1 cellular context compared by ENCODE assay signal in the genomic region with DNA sequence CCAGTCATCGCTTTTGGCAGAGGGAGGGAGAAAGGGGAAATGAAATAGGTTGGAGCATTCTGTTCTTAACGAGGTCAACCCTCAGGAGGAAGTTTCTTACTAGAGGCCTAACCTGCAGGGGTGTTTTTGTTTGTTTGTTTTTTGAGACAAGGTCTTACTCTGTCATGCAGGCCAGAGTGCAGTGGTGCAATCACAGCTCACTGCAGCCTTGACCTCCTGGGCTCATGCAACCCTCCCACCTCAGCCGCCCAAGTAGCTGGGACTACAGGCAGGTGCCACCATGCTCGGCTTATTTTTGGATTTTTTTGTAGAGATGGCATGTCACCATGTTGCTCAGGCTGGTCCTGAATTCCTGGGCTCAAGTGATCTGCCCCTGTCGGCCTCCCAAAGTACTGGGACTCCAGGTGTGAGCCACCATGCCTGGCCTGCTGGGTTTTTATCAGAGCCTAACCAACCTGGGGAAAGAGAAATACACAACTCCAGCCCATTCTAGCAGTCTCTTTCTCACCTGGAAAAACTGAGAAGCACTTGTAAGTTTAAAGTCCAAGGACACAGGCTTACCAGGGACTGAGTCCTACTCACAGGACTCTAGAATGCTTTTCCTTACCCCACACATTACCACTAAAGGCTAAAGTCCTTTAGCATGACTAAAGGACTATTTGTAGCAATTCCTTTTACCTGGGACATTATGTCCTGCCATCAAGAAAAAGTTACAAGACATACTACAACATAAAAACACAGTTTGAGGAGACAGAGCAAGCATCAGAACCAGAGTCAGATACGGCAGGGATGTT.
TF ChIP-seq lines count a peak whose summit lies in the region.

No MANE protein-coding gene starts in this region.

TF ChIP-seq in HepG2, 621 proteins besides CTCF, POLR2A, EP300 and RAD21 (continued from another document and continues in another):
- TF ChIP-seq, protein P1, sequence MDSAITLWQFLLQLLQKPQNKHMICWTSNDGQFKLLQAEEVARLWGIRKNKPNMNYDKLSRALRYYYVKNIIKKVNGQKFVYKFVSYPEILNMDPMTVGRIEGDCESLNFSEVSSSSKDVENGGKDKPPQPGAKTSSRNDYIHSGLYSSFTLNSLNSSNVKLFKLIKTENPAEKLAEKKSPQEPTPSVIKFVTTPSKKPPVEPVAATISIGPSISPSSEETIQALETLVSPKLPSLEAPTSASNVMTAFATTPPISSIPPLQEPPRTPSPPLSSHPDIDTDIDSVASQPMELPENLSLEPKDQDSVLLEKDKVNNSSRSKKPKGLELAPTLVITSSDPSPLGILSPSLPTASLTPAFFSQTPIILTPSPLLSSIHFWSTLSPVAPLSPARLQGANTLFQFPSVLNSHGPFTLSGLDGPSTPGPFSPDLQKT (CRISPR knock-in tag; IDR thresholded peaks at IDR 0.05; ENCODE audit: borderline replicate concordance) = no peak
- TF ChIP-seq HNF4G (IDR thresholded peaks at IDR 0.05; ENCODE audit: borderline replicate concordance, low read depth, low read length) (no peak), HNF4G (CRISPR knock-in tag; IDR thresholded peaks at IDR 0.05; ENCODE audit: borderline replicate concordance, low read depth) (0 out of 2 replicates have a peak, but pooled peaks have one; percentile 41), PPARG (CRISPR knock-in tag; conservative IDR thresholded peaks at IDR 0.05) (peak; percentile 65), ZNF260 (CRISPR knock-in tag; IDR thresholded peaks at IDR 0.05; ENCODE audit: borderline replicate concordance, low read depth) (no peak), RBM22 (optimal IDR thresholded peaks at IDR 0.05; ENCODE audit: low read length) (no peak), ZNF333 (CRISPR knock-in tag; IDR thresholded peaks at IDR 0.05; ENCODE audit: borderline replicate concordance) (no peak), ZSCAN21 (CRISPR knock-in tag; IDR thresholded peaks at IDR 0.05; ENCODE audit: borderline replicate concordance) (0 out of 2 replicates have a peak, but pooled peaks have one; percentile 24), THAP11 (CRISPR knock-in tag; IDR thresholded peaks at IDR 0.05) (0 out of 2 replicates have a peak, but pooled peaks have one; percentile 25), ZBTB34 (CRISPR knock-in tag; IDR thresholded peaks at IDR 0.05) (no peak), GABPA (IDR thresholded peaks at IDR 0.05; ENCODE audit: low read depth, low read length) (no peak), GABPA (CRISPR knock-in tag; IDR thresholded peaks at IDR 0.05; ENCODE audit: low read depth) (0 out of 2 replicates have a peak, but pooled peaks have one; percentile 22), ZFX (CRISPR knock-in tag; IDR thresholded peaks at IDR 0.05; ENCODE audit: low read depth) (peak; percentile 57), HNF4A (CRISPR knock-in tag; IDR thresholded peaks at IDR 0.05) (peak; percentile 78), GLI4 (CRISPR knock-in tag; IDR thresholded peaks at IDR 0.05; ENCODE audit: borderline replicate concordance) (no peak), ZNF674 (CRISPR knock-in tag; IDR thresholded peaks at IDR 0.05; ENCODE audit: low read depth) (no peak), ZNF18 (CRISPR knock-in tag; IDR thresholded peaks at IDR 0.05; ENCODE audit: insufficient replicate concordance) (no peak), HOXA3 (CRISPR knock-in tag; IDR thresholded peaks at IDR 0.05) (peak; percentile 28; the same call in 1 of the 2 replicates), NCOA2 (CRISPR knock-in tag; IDR thresholded peaks at IDR 0.05) (peak; percentile 64; the same call in 1 of the 2 replicates), HDAC2 (CRISPR knock-in tag; IDR thresholded peaks at IDR 0.05) (peak; percentile 50), THYN1 (CRISPR knock-in tag; IDR thresholded peaks at IDR 0.05; ENCODE audit: borderline replicate concordance, low read depth) (no peak), TCF12 (IDR thresholded peaks at IDR 0.05) (no peak), TCF12 (CRISPR knock-in tag; IDR thresholded peaks at IDR 0.05) (no peak), HMG20A (CRISPR knock-in tag; IDR thresholded peaks at IDR 0.05; ENCODE audit: borderline replicate concordance) (peak; percentile 75), ZNF879 (CRISPR knock-in tag; IDR thresholded peaks at IDR 0.05) (no peak), ZNF143 (CRISPR knock-in tag; IDR thresholded peaks at IDR 0.05) (no peak), SMAD1 (CRISPR knock-in tag; IDR thresholded peaks at IDR 0.05; ENCODE audit: borderline replicate concordance, low read depth) (no peak), ZNF605 (CRISPR knock-in tag; IDR thresholded peaks at IDR 0.05) (peak; percentile 36; the same call in 1 of the 2 replicates), GABPB1 (CRISPR knock-in tag; IDR thresholded peaks at IDR 0.05) (peak; percentile 58), ZNF367 (CRISPR knock-in tag; IDR thresholded peaks at IDR 0.05; ENCODE audit: borderline replicate concordance) (no peak), AHDC1 (CRISPR knock-in tag; IDR thresholded peaks at IDR 0.05; ENCODE audit: borderline replicate concordance) (peak; percentile 85; the same call in 1 of the 2 replicates), KMT2A (CRISPR knock-in tag; IDR thresholded peaks at IDR 0.05) (0 out of 2 replicates have a peak, but pooled peaks have one; percentile 27), ZMYM3 (CRISPR knock-in tag; IDR thresholded peaks at IDR 0.05) (0 out of 2 replicates have a peak, but pooled peaks have one; percentile 54), ZNF746 (CRISPR knock-in tag; IDR thresholded peaks at IDR 0.05) (0 out of 2 replicates have a peak, but pooled peaks have one; percentile 28), ZNF503 (CRISPR knock-in tag; IDR thresholded peaks at IDR 0.05) (no peak), GATA4 (IDR thresholded peaks at IDR 0.05; ENCODE audit: borderline replicate concordance, low read depth) (no peak), MEIS2 (CRISPR knock-in tag; IDR thresholded peaks at IDR 0.05) (no peak), ZFY (CRISPR knock-in tag; IDR thresholded peaks at IDR 0.05) (0 out of 2 replicates have a peak, but pooled peaks have one; percentile 24)
- TF ChIP-seq, protein P2, sequence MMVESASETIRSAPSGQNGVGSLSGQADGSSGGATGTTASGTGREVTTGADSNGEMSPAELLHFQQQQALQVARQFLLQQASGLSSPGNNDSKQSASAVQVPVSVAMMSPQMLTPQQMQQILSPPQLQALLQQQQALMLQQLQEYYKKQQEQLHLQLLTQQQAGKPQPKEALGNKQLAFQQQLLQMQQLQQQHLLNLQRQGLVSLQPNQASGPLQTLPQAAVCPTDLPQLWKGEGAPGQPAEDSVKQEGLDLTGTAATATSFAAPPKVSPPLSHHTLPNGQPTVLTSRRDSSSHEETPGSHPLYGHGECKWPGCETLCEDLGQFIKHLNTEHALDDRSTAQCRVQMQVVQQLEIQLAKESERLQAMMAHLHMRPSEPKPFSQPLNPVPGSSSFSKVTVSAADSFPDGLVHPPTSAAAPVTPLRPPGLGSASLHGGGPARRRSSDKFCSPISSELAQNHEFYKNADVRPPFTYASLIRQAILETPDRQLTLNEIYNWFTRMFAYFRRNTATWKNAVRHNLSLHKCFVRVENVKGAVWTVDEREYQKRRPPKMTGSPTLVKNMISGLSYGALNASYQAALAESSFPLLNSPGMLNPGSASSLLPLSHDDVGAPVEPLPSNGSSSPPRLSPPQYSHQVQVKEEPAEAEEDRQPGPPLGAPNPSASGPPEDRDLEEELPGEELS (CRISPR knock-in tag; IDR thresholded peaks at IDR 0.05) = peak; percentile 91
- TF ChIP-seq, protein P3, sequence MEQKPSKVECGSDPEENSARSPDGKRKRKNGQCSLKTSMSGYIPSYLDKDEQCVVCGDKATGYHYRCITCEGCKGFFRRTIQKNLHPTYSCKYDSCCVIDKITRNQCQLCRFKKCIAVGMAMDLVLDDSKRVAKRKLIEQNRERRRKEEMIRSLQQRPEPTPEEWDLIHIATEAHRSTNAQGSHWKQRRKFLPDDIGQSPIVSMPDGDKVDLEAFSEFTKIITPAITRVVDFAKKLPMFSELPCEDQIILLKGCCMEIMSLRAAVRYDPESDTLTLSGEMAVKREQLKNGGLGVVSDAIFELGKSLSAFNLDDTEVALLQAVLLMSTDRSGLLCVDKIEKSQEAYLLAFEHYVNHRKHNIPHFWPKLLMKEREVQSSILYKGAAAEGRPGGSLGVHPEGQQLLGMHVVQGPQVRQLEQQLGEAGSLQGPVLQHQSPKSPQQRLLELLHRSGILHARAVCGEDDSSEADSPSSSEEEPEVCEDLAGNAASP (CRISPR knock-in tag; IDR thresholded peaks at IDR 0.05; ENCODE audit: borderline replicate concordance) = peak; percentile 40; the same call in 1 of the 2 replicates
